ENCODE assay signal across 20 cellular contexts in the genomic region with DNA sequence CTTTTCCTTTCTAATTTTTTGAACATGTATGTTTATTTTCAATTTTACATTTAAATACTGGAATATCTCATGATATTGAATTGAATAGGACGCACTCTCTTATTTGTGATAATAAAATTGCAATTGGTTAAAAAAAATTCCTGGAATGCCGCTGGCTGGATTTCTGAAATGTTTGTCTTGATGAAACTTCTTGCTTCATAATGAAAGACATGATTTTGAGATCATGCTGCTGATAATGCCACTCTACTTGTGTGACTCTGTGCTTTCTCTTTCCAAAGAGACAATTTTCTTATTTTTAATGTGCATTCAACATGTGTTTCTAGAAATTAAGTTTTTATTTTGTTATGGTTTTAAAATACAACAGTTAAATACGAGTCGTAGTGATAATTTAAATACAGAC.
"Had no signal": no experiment of that assay in that cellular context is flagged by ENCODE, and none has a peak within 500 bp of the region (broad histone marks: within the 10 kb centered on the region; RNA-seq: fewer than 3 reads in every experiment).

No MANE protein-coding gene starts in this region.

- DNase-seq: activated CD4-positive, alpha-beta T cell treated with anti-CD3 and anti-CD28 coated beads, Interleukin-2, amount 10 ng/mL, durations not matched to agents 7 days and 5 days; activated CD4-positive, CD25-positive, alpha-beta regulatory T cell; activated CD8-positive, alpha-beta memory T cell treated with anti-CD3 and anti-CD28 coated beads, Interleukin-2, amount 50 U/mL, for 48 hours; activated gamma-delta T cell; activated naive CD8-positive, alpha-beta T cell treated with anti-CD3 and anti-CD28 coated beads for 36 hours; activated T-cell treated with anti-CD3 and anti-CD28 coated beads, Interleukin-2, amount 50 U/mL, for 72 hours; aorta; dorsolateral prefrontal cortex; endodermal cell; erythroblast; foreskin melanocyte; heart left ventricle; left colon; right lobe of liver; stimulated activated naive CD8-positive, alpha-beta T cell treated with anti-CD3 and anti-CD28 coated beads, Interleukin-15, Interleukin-2, amounts not matched to agents 100 U/mL and 50 U/mL, for 24 hours had no signal

- H3K4me3 ChIP-seq: breast epithelium, dorsolateral prefrontal cortex, heart left ventricle, lung, right lobe of liver had no signal

- H3K9me3 Mint-ChIP-seq: activated CD4-positive, alpha-beta T cell treated with anti-CD3 and anti-CD28 coated beads, Interleukin-2, amount 10 ng/mL, durations not matched to agents 7 days and 5 days; activated naive CD8-positive, alpha-beta T cell treated with anti-CD3 and anti-CD28 coated beads for 36 hours; endodermal cell; T-helper 2 cell treated with Interferon-gamma antibody and Interleukin-4, amounts not matched to agents 5 μg/mL and 100 μg/mL, for 36 hours; type B pancreatic cell had no signal

- H3K4me1 Mint-ChIP-seq: activated CD4-positive, alpha-beta T cell treated with anti-CD3 and anti-CD28 coated beads, Interleukin-2, amount 10 ng/mL, durations not matched to agents 7 days and 5 days; activated naive CD8-positive, alpha-beta T cell treated with anti-CD3 and anti-CD28 coated beads for 36 hours; neural crest cell had no signal

- H3K27me3 Mint-ChIP-seq: activated CD4-positive, alpha-beta T cell treated with anti-CD3 and anti-CD28 coated beads, Interleukin-2, amount 10 ng/mL, durations not matched to agents 7 days and 5 days; type B pancreatic cell had no signal

- ATAC-seq: activated T-cell treated with anti-CD3 and anti-CD28 coated beads, Interleukin-2, amount 50 U/mL, for 72 hours; heart left ventricle; left colon; right lobe of liver; stimulated activated naive CD8-positive, alpha-beta T cell treated with anti-CD3 and anti-CD28 coated beads, Interleukin-15, Interleukin-2, amounts not matched to agents 100 U/mL and 50 U/mL, for 24 hours had no signal

- H3K36me3 Mint-ChIP-seq: activated naive CD8-positive, alpha-beta T cell treated with anti-CD3 and anti-CD28 coated beads for 36 hours; type B pancreatic cell had no signal

- H3K4me3 Mint-ChIP-seq: activated CD4-positive, alpha-beta T cell treated with anti-CD3 and anti-CD28 coated beads, Interleukin-2, amount 10 ng/mL, durations not matched to agents 7 days and 5 days; activated naive CD8-positive, alpha-beta T cell treated with anti-CD3 and anti-CD28 coated beads for 36 hours; activated T-cell treated with anti-CD3 and anti-CD28 coated beads, Interleukin-2, amount 50 U/mL, for 72 hours; endodermal cell; neural crest cell; T-helper 2 cell treated with Interferon-gamma antibody and Interleukin-4, amounts not matched to agents 5 μg/mL and 100 μg/mL, for 36 hours; type B pancreatic cell had no signal

- H3K27ac Mint-ChIP-seq: activated CD4-positive, alpha-beta T cell treated with anti-CD3 and anti-CD28 coated beads, Interleukin-2, amount 10 ng/mL, durations not matched to agents 7 days and 5 days; activated naive CD8-positive, alpha-beta T cell treated with anti-CD3 and anti-CD28 coated beads for 36 hours; activated T-cell treated with anti-CD3 and anti-CD28 coated beads, Interleukin-2, amount 50 U/mL, for 72 hours; endodermal cell; T-helper 2 cell treated with Interferon-gamma antibody and Interleukin-4, amounts not matched to agents 5 μg/mL and 100 μg/mL, for 36 hours; type B pancreatic cell had no signal
